In genomic region chr14:22104971-22105641, GRCh38 we compare ENCODE assay signal across 21 cellular contexts.
DNase-seq lines count a peak whose midpoint lies in the region; ATAC-seq and TF ChIP-seq lines count a peak whose summit lies in the region.
"Had no signal": no experiment of that assay in that cellular context is flagged by ENCODE, and none has a peak within 500 bp of the region (broad histone marks: within the 10 kb centered on the region; RNA-seq: fewer than 3 reads in every experiment).

No MANE protein-coding gene starts in this region.

- H3K9me3 Mint-ChIP-seq in activated CD8-positive, alpha-beta memory T cell treated with anti-CD3 and anti-CD28 coated beads, Interleukin-2, amount 10 ng/mL, durations not matched to agents 7 days and 5 days (ENCODE audit: low read depth) = no peaks in the 10 kb centered on the region
- no peaks in the 10 kb centered on the region for H3K9me3 Mint-ChIP-seq in activated naive CD4-positive, alpha-beta T cell treated with anti-CD3 and anti-CD28 coated beads, Interleukin-2, amount 50 U/mL, for 72 hours
- no peaks in the 10 kb centered on the region for H3K9me3 Mint-ChIP-seq in stimulated activated effector memory CD8-positive, alpha-beta T cell treated with anti-CD3 and anti-CD28 coated beads, Interleukin-12 subunit alpha, Interleukin-12 subunit beta, amount 100 ng/mL, for 72 hours
- H3K9me3 Mint-ChIP-seq: H9 had no signal

- no peaks in the 10 kb centered on the region for H3K9me3 ChIP-seq in HAP-1
- H3K9me3 ChIP-seq: BE2C, prostate gland, SJCRH30, upper lobe of right lung had no signal

- peaks cover 11% of the 10 kb centered on the region for H3K4me1 Mint-ChIP-seq in activated CD8-positive, alpha-beta memory T cell treated with anti-CD3 and anti-CD28 coated beads, Interleukin-2, amount 10 ng/mL, durations not matched to agents 7 days and 5 days
- no peaks in the 10 kb centered on the region for H3K4me1 Mint-ChIP-seq in stimulated activated effector memory CD8-positive, alpha-beta T cell treated with anti-CD3 and anti-CD28 coated beads, Interleukin-12 subunit alpha, Interleukin-12 subunit beta, amount 100 ng/mL, for 72 hours

- no peak for ATAC-seq in activated CD8-positive, alpha-beta memory T cell treated with anti-CD3 and anti-CD28 coated beads, Interleukin-2, amount 10 ng/mL, durations not matched to agents 7 days and 5 days
- peak; percentile 55 to 68 for ATAC-seq in activated naive CD4-positive, alpha-beta T cell treated with anti-CD3 and anti-CD28 coated beads, Interleukin-2, amount 50 U/mL, for 72 hours
- peak; percentile 37 for ATAC-seq in stimulated activated effector memory CD8-positive, alpha-beta T cell treated with anti-CD3 and anti-CD28 coated beads, Interleukin-12 subunit alpha, Interleukin-12 subunit beta, amount 100 ng/mL, for 72 hours
- ATAC-seq in HG02884 (IDR thresholded peaks at IDR 0.05; ENCODE audit: unreplicated experiment) = no peak
- ATAC-seq: upper lobe of right lung had no signal

- no peaks in the 10 kb centered on the region for H3K4me1 ChIP-seq in HAP-1
- H3K4me1 ChIP-seq: BE2C, prostate gland, SJCRH30, upper lobe of right lung had no signal

- no peaks in the 10 kb centered on the region for H3K36me3 ChIP-seq in HAP-1 (replicated peaks)
- H3K36me3 ChIP-seq: BE2C, prostate gland, SJCRH30, upper lobe of right lung had no signal

- TF ChIP-seq CTCF in GM10266 (IDR thresholded peaks at IDR 0.05; ENCODE audit: control insufficient read depth, insufficient read depth, low read depth, missing control alignments) = no peak

- DNase-seq in activated CD8-positive, alpha-beta memory T cell treated with anti-CD3 and anti-CD28 coated beads, Interleukin-2, amount 10 ng/mL, durations not matched to agents 7 days and 5 days = no peak
- no peak for DNase-seq in activated CD8-positive, alpha-beta memory T cell treated with anti-CD3 and anti-CD28 coated beads, Interleukin-2, amount 50 U/mL, for 4 hours
- DNase-seq in GM10266 (ENCODE audit: extremely low spot score) = peak; percentile 5
- DNase-seq in activated naive CD4-positive, alpha-beta T cell treated with anti-CD3 and anti-CD28 coated beads, Interleukin-2, amount 50 U/mL, for 72 hours (ENCODE audit: low spot score in 2 of 2) = no peak
- no peak for DNase-seq in stimulated activated effector memory CD8-positive, alpha-beta T cell treated with anti-CD3 and anti-CD28 coated beads, Interleukin-12 subunit alpha, Interleukin-12 subunit beta, amount 100 ng/mL, for 72 hours (ENCODE audit: low spot score in 2 of 2)
- no peak for DNase-seq in stimulated activated CD4-positive, alpha-beta T cell treated with anti-CD3 and anti-CD28 coated beads, Interleukin-12 subunit alpha, Interleukin-12 subunit beta, amount 100 ng/mL, for 4 hours
- no peak for DNase-seq in HAP-1 (ENCODE audit: low spot score in 2 of 2)
- DNase-seq: activated CD4-positive, alpha-beta T cell treated with anti-CD3 and anti-CD28 coated beads for 4 hours; BE2C; effector CD8-positive, alpha-beta T cell; EL; foreskin fibroblast; H9; Kasumi-1; NCI-H1694 treated with DMSO at 0.1 percent for 48 hours; NCI-H2171 treated with DMSO at 0.1 percent for 48 hours; NCI-H524 treated with DMSO at 0.1 percent for 48 hours; SJCRH30; upper lobe of right lung had no signal

- no peaks in the 10 kb centered on the region for H3K27me3 ChIP-seq in HAP-1 (ENCODE audit: low read depth)
- H3K27me3 ChIP-seq: BE2C, SJCRH30, upper lobe of right lung had no signal

- H3K36me3 Mint-ChIP-seq in activated CD8-positive, alpha-beta memory T cell treated with anti-CD3 and anti-CD28 coated beads, Interleukin-2, amount 10 ng/mL, durations not matched to agents 7 days and 5 days = no peaks in the 10 kb centered on the region
- H3K36me3 Mint-ChIP-seq in activated naive CD4-positive, alpha-beta T cell treated with anti-CD3 and anti-CD28 coated beads, Interleukin-2, amount 50 U/mL, for 72 hours = no peaks in the 10 kb centered on the region
- no peaks in the 10 kb centered on the region for H3K36me3 Mint-ChIP-seq in stimulated activated effector memory CD8-positive, alpha-beta T cell treated with anti-CD3 and anti-CD28 coated beads, Interleukin-12 subunit alpha, Interleukin-12 subunit beta, amount 100 ng/mL, for 72 hours

- H3K4me3 Mint-ChIP-seq in activated CD8-positive, alpha-beta memory T cell treated with anti-CD3 and anti-CD28 coated beads, Interleukin-2, amount 10 ng/mL, durations not matched to agents 7 days and 5 days = peak overlapping the region; percentile 62
- peak overlapping the region; percentile 34 for H3K4me3 Mint-ChIP-seq in stimulated activated effector memory CD8-positive, alpha-beta T cell treated with anti-CD3 and anti-CD28 coated beads, Interleukin-12 subunit alpha, Interleukin-12 subunit beta, amount 100 ng/mL, for 72 hours
- H3K4me3 Mint-ChIP-seq: H9 had no signal

- no peaks in the 10 kb centered on the region for H3K27me3 Mint-ChIP-seq in activated CD8-positive, alpha-beta memory T cell treated with anti-CD3 and anti-CD28 coated beads, Interleukin-2, amount 10 ng/mL, durations not matched to agents 7 days and 5 days

- CTCF ChIA-PET in activated CD8-positive, alpha-beta memory T cell treated with anti-CD3 and anti-CD28 coated beads, Interleukin-2, amount 10 ng/mL, durations not matched to agents 7 days and 5 days (lab: Charles Lee) = interaction anchor here (1.3 to 1.6 kb wide), 2 partner anchors 58 to 103 kb away, joined by 3 to 4 read pairs; no protein-coding TSS in a partner anchor

- peak overlapping the region; percentile 73 for H3K27ac Mint-ChIP-seq in activated CD8-positive, alpha-beta memory T cell treated with anti-CD3 and anti-CD28 coated beads, Interleukin-2, amount 10 ng/mL, durations not matched to agents 7 days and 5 days
- H3K27ac Mint-ChIP-seq in activated naive CD4-positive, alpha-beta T cell treated with anti-CD3 and anti-CD28 coated beads, Interleukin-2, amount 50 U/mL, for 72 hours = peak overlapping the region; percentile 37 to 55
- no peak overlapping the region for H3K27ac Mint-ChIP-seq in stimulated activated effector memory CD8-positive, alpha-beta T cell treated with anti-CD3 and anti-CD28 coated beads, Interleukin-12 subunit alpha, Interleukin-12 subunit beta, amount 100 ng/mL, for 72 hours
- H3K27ac Mint-ChIP-seq: H9 had no signal

- in situ Hi-C loops in HAP-1 (cut with MboI; ENCODE audit: low sequenced_read_pairs) = no loop called here

- no peak overlapping the region for H3K4me3 ChIP-seq in HAP-1
- H3K4me3 ChIP-seq: prostate gland, SJCRH30, upper lobe of right lung had no signal

Comparison
In these comparisons a context has a peak if more than half of its experiments do, and no peak if none do; other contexts are left out.
1. ATAC-seq: peak in activated naive CD4-positive, alpha-beta T cell treated with anti-CD3 and anti-CD28 coated beads, Interleukin-2, amount 50 U/mL, for 72 hours (2 of 2) and stimulated activated effector memory CD8-positive, alpha-beta T cell treated with anti-CD3 and anti-CD28 coated beads, Interleukin-12 subunit alpha, Interleukin-12 subunit beta, amount 100 ng/mL, for 72 hours (single experiment); none in activated CD8-positive, alpha-beta memory T cell treated with anti-CD3 and anti-CD28 coated beads, Interleukin-2, amount 10 ng/mL, durations not matched to agents 7 days and 5 days (single experiment) and HG02884 (single experiment).